ENCODE assay signal across 30 cellular contexts in the genomic region with DNA sequence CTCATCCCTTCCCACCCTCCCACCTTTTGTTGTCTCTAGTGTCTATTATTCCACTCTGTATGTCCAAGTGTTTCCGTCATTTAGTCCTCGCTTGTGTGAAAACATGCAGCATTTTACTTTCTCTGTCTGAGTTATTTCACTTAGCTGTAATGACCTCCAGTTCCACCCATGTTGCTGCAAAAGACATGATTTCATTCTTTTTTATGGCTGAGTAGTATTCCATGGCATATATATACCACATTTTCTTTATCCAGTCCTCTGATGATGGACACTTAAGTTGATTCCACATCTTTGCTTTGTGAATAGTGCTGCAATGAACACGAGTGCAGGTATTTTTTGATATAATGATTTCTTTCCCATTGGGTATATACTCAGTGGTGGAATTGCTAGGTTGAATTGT.
A peak's percentile ranks its signal among the peaks of the same experiment; 100 is the strongest.
DNase-seq lines count a peak whose midpoint lies in the region; ATAC-seq and TF ChIP-seq lines count a peak whose summit lies in the region.
"Had no signal": no experiment of that assay in that cellular context is flagged by ENCODE, and none has a peak within 500 bp of the region (broad histone marks: within the 10 kb centered on the region; RNA-seq: fewer than 3 reads in every experiment).

No MANE protein-coding gene starts in this region.

- H3K9me3 Mint-ChIP-seq in CD8-positive, alpha-beta T cell, result peaks cover 13% of the 10 kb centered on the region

- H3F3A ChIP-seq in SK-N-SH (replicated peaks; ENCODE audit: insufficient read depth), result no peaks in the 10 kb centered on the region

- H3K79me2 ChIP-seq in SK-N-SH (ENCODE audit: insufficient read depth), result no peaks in the 10 kb centered on the region

- TF ChIP-seq EP300 in SK-N-SH (IDR thresholded peaks at IDR 0.05; ENCODE audit: borderline replicate concordance in 1 of 2, low read depth in 1 of 2, low read length in 1 of 2), result no peak

- H3K9me3 ChIP-seq in SK-N-SH (no peaks in the 10 kb centered on the region), HEK293 (ENCODE audit: control insufficient read depth, insufficient read depth, low read depth, low read length) (no peaks in the 10 kb centered on the region)
- no peaks in the 10 kb centered on the region for H3K9me3 ChIP-seq in CD8-positive, alpha-beta T cell (ENCODE audit: low read length)
- H3K9me3 ChIP-seq: A549, BE2C, BLaER1, Caco-2 had no signal

- no peaks in the 10 kb centered on the region for H4K20me1 ChIP-seq in SK-N-SH (ENCODE audit: insufficient read depth)
- H4K20me1 ChIP-seq: BLaER1; BLaER1 treated with 17β-estradiol and CSF1 and Interleukin-3, amounts not matched to agents 10 nM and 100 nM had no signal

- POLR2A ChIA-PET in SK-N-SH (lab: Yijun Ruan, JAX) (no interaction called here), HEK293 (lab: Yijun Ruan, JAX) (no interaction called here)
- POLR2A ChIA-PET in CD8-positive, alpha-beta T cell (lab: Charles Lee), result no interaction called here

- 58% methylated on average over 3 of the region's 3 CpGs for WGBS in SK-N-SH (ENCODE audit: low lambda C conversion rate)

- no peaks in the 10 kb centered on the region for H3K36me3 ChIP-seq in SK-N-SH (replicated peaks in 1 of 2; ENCODE audit: control insufficient read depth in 1 of 2, insufficient read depth in 2 of 2, low read length in 1 of 2)
- H3K36me3 ChIP-seq in HEK293 (ENCODE audit: control insufficient read depth in 2 of 2, insufficient read depth in 1 of 2, low read length in 2 of 2), result no peaks in the 10 kb centered on the region
- no peaks in the 10 kb centered on the region for H3K36me3 ChIP-seq in CD8-positive, alpha-beta T cell (ENCODE audit: insufficient read depth, low read length)
- H3K36me3 ChIP-seq: BE2C had no signal

- no peak for ATAC-seq in SK-N-SH treated with all-trans-retinoic acid at 6 μM for 48 hours
- ATAC-seq in CD8-positive, alpha-beta T cell, result no peak
- ATAC-seq: A549 had no signal

- no peak overlapping the region for H3K9ac ChIP-seq in SK-N-SH
- H3K9ac ChIP-seq: BLaER1; BLaER1 treated with 17β-estradiol and CSF1 and Interleukin-3, amounts not matched to agents 10 nM and 100 nM had no signal

- no peaks in the 10 kb centered on the region for H3K4me1 ChIP-seq in SK-N-SH (ENCODE audit: control insufficient read depth in 1 of 2, insufficient read depth in 2 of 2, low read depth in 1 of 2, low read length in 1 of 2)
- H3K4me1 ChIP-seq in HEK293 (ENCODE audit: control insufficient read depth, insufficient read depth, low read length), result no peaks in the 10 kb centered on the region
- no peaks in the 10 kb centered on the region for H3K4me1 ChIP-seq in CD8-positive, alpha-beta T cell (ENCODE audit: insufficient read depth, low read length)
- H3K4me1 ChIP-seq: A549, BE2C, BLaER1, Caco-2 had no signal

- intact Hi-C loops in CD8-positive, alpha-beta T cell (cut with DNase I, micrococcal nuclease), result no loop called here

- H3K36me3 Mint-ChIP-seq in CD8-positive, alpha-beta T cell, result peaks cover 52% of the 10 kb centered on the region

- H3K4me2 ChIP-seq in SK-N-SH, result no peak overlapping the region
- H3K4me2 ChIP-seq: A549; BLaER1; BLaER1 treated with 17β-estradiol and CSF1 and Interleukin-3, amounts not matched to agents 10 nM and 100 nM had no signal

- no peaks in the 10 kb centered on the region for H3K27me3 Mint-ChIP-seq in CD8-positive, alpha-beta T cell (ENCODE audit: low read depth)
- H3K27me3 Mint-ChIP-seq: B cell; CD4-positive, alpha-beta memory T cell; CD4-positive, alpha-beta T cell; CD4-positive, CD25-positive, alpha-beta regulatory T cell; CD8-positive, alpha-beta memory T cell had no signal

- H3K4me3 Mint-ChIP-seq in CD8-positive, alpha-beta T cell, result no peak overlapping the region
- H3K4me3 Mint-ChIP-seq: B cell; CD14-positive monocyte; CD4-positive, alpha-beta memory T cell; CD4-positive, alpha-beta T cell; CD4-positive, CD25-positive, alpha-beta regulatory T cell; CD8-positive, alpha-beta memory T cell had no signal

- no peaks in the 10 kb centered on the region for H3K4me1 Mint-ChIP-seq in CD8-positive, alpha-beta T cell (ENCODE audit: low read depth)
- H3K4me1 Mint-ChIP-seq: B cell, CD14-positive monocyte had no signal

- H3K27ac ChIP-seq in SK-N-SH (ENCODE audit: low read depth in 2 of 2, low read length in 1 of 2) (no peak overlapping the region), HEK293 (ENCODE audit: extremely low read depth, low read depth, low read length) (no peak overlapping the region)
- no peak overlapping the region for H3K27ac ChIP-seq in CD8-positive, alpha-beta T cell (ENCODE audit: low read depth, low read length)
- H3K27ac ChIP-seq: 22Rv1; A549; BLaER1; BLaER1 treated with 17β-estradiol and CSF1 and Interleukin-3, amounts not matched to agents 10 nM and 100 nM; C4-2B had no signal

- no peaks in the 10 kb centered on the region for H3K9me2 ChIP-seq in SK-N-SH

- TF ChIP-seq RAD21 in SK-N-SH (IDR thresholded peaks at IDR 0.05; ENCODE audit: low read length), result no peak

- no peak overlapping the region for H3K27ac Mint-ChIP-seq in CD8-positive, alpha-beta T cell
- H3K27ac Mint-ChIP-seq: B cell; CD4-positive, alpha-beta memory T cell; CD4-positive, alpha-beta T cell; CD8-positive, alpha-beta memory T cell had no signal

- no peaks in the 10 kb centered on the region for H3K27me3 ChIP-seq in SK-N-SH (ENCODE audit: insufficient read depth)
- no peaks in the 10 kb centered on the region for H3K27me3 ChIP-seq in CD8-positive, alpha-beta T cell (ENCODE audit: insufficient read depth, low read length)
- H3K27me3 ChIP-seq: BE2C; BLaER1; BLaER1 treated with 17β-estradiol and CSF1 and Interleukin-3, amounts not matched to agents 10 nM and 100 nM had no signal

- DNase-seq in SK-N-SH, result no peak
- no peak for DNase-seq in CD8-positive, alpha-beta T cell
- DNase-seq: 8988T; ACHN; AML-193; BE2C; C1 segment of cervical spinal cord; Caco-2; Calu3; CD4-positive, alpha-beta memory T cell; CD4-positive, alpha-beta T cell; CD4-positive, CD25-positive, alpha-beta regulatory T cell; CD8-positive, alpha-beta memory T cell; COR-L47; DMS 273 treated with DMSO at 0.1 percent for 48 hours; DMS153; DMS53; DMS79; DMS79 treated with DMSO at 0.1 percent for 48 hours; DND-41; EL had no signal

- H3K4me3 ChIP-seq in SK-N-SH (ENCODE audit: low read depth in 2 of 2, low read length in 1 of 2) (no peak overlapping the region), HEK293 (ENCODE audit: low read depth, low read length) (no peak overlapping the region)
- no peak overlapping the region for H3K4me3 ChIP-seq in CD8-positive, alpha-beta T cell (ENCODE audit: low read depth, low read length)
- H3K4me3 ChIP-seq: A549; BLaER1; BLaER1 treated with 17β-estradiol and CSF1 and Interleukin-3, amounts not matched to agents 10 nM and 100 nM had no signal

- TF ChIP-seq CTCF in SK-N-SH (IDR thresholded peaks at IDR 0.05) (no peak), HEK293 (tag by site-specific recombination; IDR thresholded peaks at IDR 0.05) (no peak)
- TF ChIP-seq CTCF in CD8-positive, alpha-beta T cell (IDR thresholded peaks at IDR 0.05), result no peak

- CTCF ChIA-PET in SK-N-SH (lab: Yijun Ruan, JAX), result no interaction called here
- CTCF ChIA-PET in HEK293 (lab: Yijun Ruan, JAX), result interaction anchor here (0.7 kb wide), 1 partner anchor 79 kb away, joined by 3 read pairs; no protein-coding TSS in a partner anchor
- CTCF ChIA-PET in CD8-positive, alpha-beta T cell (lab: Charles Lee), result no interaction called here

- no peak overlapping the region for H2AFZ ChIP-seq in SK-N-SH (ENCODE audit: low read depth)

TF ChIP-seq in SK-N-SH treated with all-trans-retinoic acid at 6 μM for 48 hours, 23 proteins besides CTCF, POLR2A, EP300 and RAD21 (continues in another document):
- no peak for TF ChIP-seq ZC3H10 (CRISPR knock-in tag; IDR thresholded peaks at IDR 0.05)

TF ChIP-seq in SK-N-SH, 30 proteins besides CTCF, POLR2A, EP300 and RAD21 (continues in another document):
- TF ChIP-seq NRF1 (IDR thresholded peaks at IDR 0.05; ENCODE audit: low read depth, low read length) (no peak), MEF2A (IDR thresholded peaks at IDR 0.05; ENCODE audit: borderline replicate concordance, low read depth) (no peak), USF1 (IDR thresholded peaks at IDR 0.05; ENCODE audit: borderline replicate concordance, low read depth) (no peak), EZH2phosphoT487 (IDR thresholded peaks at IDR 0.05; ENCODE audit: borderline replicate concordance, low read depth) (no peak), FOXJ3 (CRISPR knock-in tag; IDR thresholded peaks at IDR 0.05) (no peak), NFIC (IDR thresholded peaks at IDR 0.05; ENCODE audit: borderline replicate concordance) (no peak)

TF ChIP-seq in HEK293, 187 proteins besides CTCF, POLR2A, EP300 and RAD21:
- TF ChIP-seq ZBTB21 (tag by site-specific recombination; IDR thresholded peaks at IDR 0.05) (no peak), ZNF146 (tag by site-specific recombination; IDR thresholded peaks at IDR 0.05) (peak; percentile 56)
